In the genomic region with DNA sequence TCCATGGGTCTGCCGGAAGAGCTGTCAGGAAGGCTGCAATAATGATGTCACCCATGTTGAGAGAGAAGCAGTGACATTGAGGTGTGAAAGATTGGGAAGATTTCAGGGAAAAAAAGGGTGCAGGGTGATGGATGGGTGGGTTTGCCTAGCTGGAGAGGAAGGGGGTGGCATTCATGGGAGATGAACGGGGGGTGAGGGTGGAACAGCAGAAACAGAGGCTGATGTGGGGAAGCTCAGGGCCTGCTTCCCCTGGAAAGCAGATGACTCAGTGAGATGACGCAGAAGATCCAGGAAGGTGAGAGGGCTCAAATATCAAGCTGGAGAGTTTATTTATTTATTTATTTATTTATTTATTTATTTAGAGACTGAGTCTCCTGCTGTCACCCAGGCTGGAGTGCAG, we compare ENCODE assay signal across 28 cellular contexts. TPM values are rescaled to one million over a fixed set of nuclear protein-coding genes. Genes with fewer than 3 reads are reported as not detected.
DNase-seq lines count a peak whose midpoint lies in the region; ATAC-seq, FAIRE-seq and TF ChIP-seq lines count a peak whose summit lies in the region.
"Had no signal": no experiment of that assay in that cellular context is flagged by ENCODE, and none has a peak within 500 bp of the region (broad histone marks: within the 10 kb centered on the region; RNA-seq: fewer than 3 reads in every experiment).

No MANE protein-coding gene starts in this region.

- H2BK15ac ChIP-seq in IMR-90 (ENCODE audit: low read depth, low read length), result no peak overlapping the region

- H2AK5ac ChIP-seq in IMR-90 (ENCODE audit: low read depth, low read length), result no peak overlapping the region

- TF ChIP-seq POLR2A in IMR-90 (IDR thresholded peaks at IDR 0.05; ENCODE audit: low read depth, low read length) (no peak), K562 (conservative IDR thresholded peaks at IDR 0.05) (no peak), Peyer's patch (IDR thresholded peaks at IDR 0.05) (no peak)

- no peak overlapping the region for H2BK20ac ChIP-seq in IMR-90 (ENCODE audit: low read depth, low read length)

- H3K79me2 ChIP-seq in K562 (ENCODE audit: control insufficient read depth, insufficient read depth, low read length), result no peaks in the 10 kb centered on the region

- ATAC-seq in IMR-90 (ENCODE audit: low read depth) (no peak), K562 (no peak)
- ATAC-seq: activated T-cell treated with anti-CD3 and anti-CD28 coated beads, Interleukin-2, amount 50 U/mL, for 4 hours; GM23338; Panc1; stimulated activated memory B cell treated with anti-CD40 and anti-IgM and Interleukin-4, amounts not matched to agents 10 μg/mL and 1 μg/mL and 100 μg/mL, for 72 hours; WTC11 had no signal

- DNase-seq in ELR (ENCODE audit: low read depth) (peak; percentile 71), IMR-90 (peak; percentile 9), K562 (ENCODE audit: extremely low read depth in 1 of 4, low spot score in 3 of 4) (no peak), islet precursor cell (peak; percentile 32), DMS153 (lab: John Stamatoyannopoulos, UW) (no peak), Peyer's patch (no peak)
- no peak for DNase-seq in NK-92 treated with Interleukin-12 subunit alpha and Interleukin-12 subunit beta, amount 100 ng/mL, for 24 hours (lab: John Stamatoyannopoulos, UW)
- DNase-seq: activated CD4-positive, alpha-beta T cell treated with anti-CD3 and anti-CD28 coated beads, Interleukin-2, amount 50 U/mL, for 1 hour; activated gamma-delta T cell treated with Interleukin-2 at 50 U/mL for 16 hours; activated T-cell treated with anti-CD3 and anti-CD28 coated beads, Interleukin-2, amount 50 U/mL, for 4 hours; DMS79; dorsolateral prefrontal cortex; esophagus squamous epithelium; HFFc6; KG1; MM.1S; NCI-H1105 treated with DMSO at 0.1 percent for 48 hours; NCI-H187 treated with DMSO at 0.1 percent for 48 hours; NCI-H2227 treated with DMSO at 0.1 percent for 48 hours; NCI-H69; nephron progenitor cell had no signal

- no peak overlapping the region for H2AFZ ChIP-seq in IMR-90 (replicated peaks; ENCODE audit: low read length, poor library complexity)
- no peak overlapping the region for H2AFZ ChIP-seq in K562 (ENCODE audit: low read depth, low read length)
- H2AFZ ChIP-seq: GM23338 had no signal

- H3K27me3 ChIP-seq in IMR-90 (ENCODE audit: control insufficient read depth, insufficient read depth, low read length) (peaks cover 29% of the 10 kb centered on the region), K562 (ENCODE audit: control insufficient read depth in 2 of 2, insufficient read depth in 2 of 2, low read length in 2 of 2) (peaks cover 4 to 12% of the 10 kb centered on the region in 2 experiments; a peak in 4 of 5 replicates), Peyer's patch (no peaks in the 10 kb centered on the region)
- H3K27me3 ChIP-seq: BLaER1 treated with 17β-estradiol and CSF1 and Interleukin-3, amounts not matched to agents 10 nM and 100 nM; esophagus squamous epithelium had no signal

- no peak overlapping the region for H3K9ac ChIP-seq in IMR-90 (ENCODE audit: low read depth, low read length)
- H3K9ac ChIP-seq in K562 (ENCODE audit: insufficient read depth in 1 of 2, low read depth in 2 of 2, low read length in 2 of 2), result no peak overlapping the region
- H3K9ac ChIP-seq: BLaER1 treated with 17β-estradiol and CSF1 and Interleukin-3, amounts not matched to agents 10 nM and 100 nM had no signal

- no peak overlapping the region for H4K91ac ChIP-seq in IMR-90 (ENCODE audit: insufficient read depth, low read depth, low read length)

- no peak overlapping the region for H3K27ac ChIP-seq in IMR-90 (ENCODE audit: insufficient read depth, low read length)
- no peak overlapping the region for H3K27ac ChIP-seq in K562 (ENCODE audit: extremely low read depth, low read depth, low read length)
- peak overlapping the region in 2 of 4 donors; percentile 44 to 55 for H3K27ac ChIP-seq in Peyer's patch
- H3K27ac ChIP-seq: BLaER1 treated with 17β-estradiol and CSF1 and Interleukin-3, amounts not matched to agents 10 nM and 100 nM; dorsolateral prefrontal cortex; esophagus squamous epithelium had no signal

- CTCF ChIA-PET in IMR-90 (lab: Yijun Ruan, JAX) (interaction anchor here (0.5 to 1.5 kb wide), 2 partner anchors 110 to 261 kb away, joined by 3 to 4 read pairs; no protein-coding TSS in a partner anchor), K562 (lab: Yijun Ruan, JAX; ENCODE audit: low intra/inter-chr PET ratio) (no interaction called here)

- no peak overlapping the region for H2AK9ac ChIP-seq in IMR-90 (replicated peaks; ENCODE audit: low read depth, low read length, poor library complexity)

- no peak overlapping the region for H4K8ac ChIP-seq in IMR-90 (ENCODE audit: low read depth in 2 of 2, low read length in 2 of 2)

- H3K4me2 ChIP-seq in IMR-90 (ENCODE audit: low read depth, low read length), result no peak overlapping the region
- no peak overlapping the region for H3K4me2 ChIP-seq in K562 (ENCODE audit: insufficient read depth, low read length)
- H3K4me2 ChIP-seq: BLaER1 treated with 17β-estradiol and CSF1 and Interleukin-3, amounts not matched to agents 10 nM and 100 nM; GM23338 had no signal

- H3K56ac ChIP-seq in IMR-90 (ENCODE audit: extremely low read depth, insufficient read depth, low read length), result no peak overlapping the region

- POLR2A ChIA-PET in IMR-90 (lab: Charles Lee; ENCODE audit: unreplicated experiment) (no interaction called here), K562 (lab: Yijun Ruan, JAX) (interaction anchor here (0.6 to 1.3 kb wide), 5 partner anchors 10 to 310 kb away, joined by 3 read pairs; no protein-coding TSS in a partner anchor)

- H3K23ac ChIP-seq in IMR-90 (ENCODE audit: low read depth, low read length), result no peak overlapping the region

- H2BK120ac ChIP-seq in IMR-90 (ENCODE audit: low read depth, low read length), result no peak overlapping the region

- TF ChIP-seq CTCF in IMR-90 (conservative IDR thresholded peaks at IDR 0.05; ENCODE audit: low read depth, low read length) (no peak), K562 (IDR thresholded peaks at IDR 0.05 in 2 of 3, conservative IDR thresholded peaks at IDR 0.05 in 1 of 3; ENCODE audit: insufficient read depth in 2 of 3, low read depth in 1 of 3, low read length in 3 of 3) (no peak), Peyer's patch (IDR thresholded peaks at IDR 0.05) (no peak)

- no peaks in the 10 kb centered on the region for H3K79me1 ChIP-seq in IMR-90 (ENCODE audit: low read depth in 1 of 2, low read length in 2 of 2)

- H3K9me1 ChIP-seq in IMR-90 (ENCODE audit: insufficient read depth, low read length), result no peaks in the 10 kb centered on the region
- no peaks in the 10 kb centered on the region for H3K9me1 ChIP-seq in K562 (ENCODE audit: control insufficient read depth, insufficient read depth, low read length)

- in situ Hi-C loops in IMR-90 (cut with MboI; ENCODE audit: low sequenced_read_pairs) (loop anchor here (5.0 kb wide), 1 partner anchor 106 kb away; no protein-coding TSS in a partner anchor), K562 (cut with MboI) (loop anchor here (5.0 kb wide), 1 partner anchor 106 kb away; no protein-coding TSS in a partner anchor)

- H3K4ac ChIP-seq in IMR-90 (ENCODE audit: low read depth, low read length), result no peak overlapping the region

- no peak for FAIRE-seq in K562 (lab: Jason Lieb, UNC)
- FAIRE-seq: endometrium, frontal cortex had no signal

- no peak overlapping the region for H3K4me3 ChIP-seq in IMR-90 (ENCODE audit: insufficient read depth, low read depth, low read length)
- no peak overlapping the region for H3K4me3 ChIP-seq in K562
- H3K4me3 ChIP-seq in Peyer's patch, result no peak overlapping the region
- H3K4me3 ChIP-seq: BLaER1 treated with 17β-estradiol and CSF1 and Interleukin-3, amounts not matched to agents 10 nM and 100 nM; dorsolateral prefrontal cortex; esophagus squamous epithelium; GM23338 had no signal

- no peak overlapping the region for H3K18ac ChIP-seq in IMR-90 (ENCODE audit: low read depth, low read length)

- dilution Hi-C loops in IMR-90 (cut with HindIII; ENCODE audit: low sequenced_read_pairs, unreplicated experiment), result no loop called here

- no peak overlapping the region for H4K5ac ChIP-seq in IMR-90 (ENCODE audit: low read depth, low read length)

- H3K36me3 ChIP-seq in IMR-90 (ENCODE audit: control insufficient read depth, insufficient read depth, low read length), result no peaks in the 10 kb centered on the region
- H3K36me3 ChIP-seq in K562 (ENCODE audit: control insufficient read depth, insufficient read depth, low read length), result no peaks in the 10 kb centered on the region
- no peaks in the 10 kb centered on the region for H3K36me3 ChIP-seq in Peyer's patch
- H3K36me3 ChIP-seq: BLaER1 treated with 17β-estradiol and CSF1 and Interleukin-3, amounts not matched to agents 10 nM and 100 nM; esophagus squamous epithelium had no signal

- TF ChIP-seq EP300 in K562 (IDR thresholded peaks at IDR 0.05; ENCODE audit: low read length), result no peak

- H3K14ac ChIP-seq in IMR-90 (replicated peaks; ENCODE audit: low read depth, low read length), result no peak overlapping the region

- no TSS peak for BruUV-seq in IMR-90 (replicated peaks; lab: Mats Ljungman, UMichigan)
- no TSS peak for BruUV-seq in K562 (replicated peaks; lab: Mats Ljungman, UMichigan)

- H2BK5ac ChIP-seq in IMR-90 (ENCODE audit: low read depth, low read length, poor library complexity, severe bottlenecking), result no peak overlapping the region

- intact Hi-C loops in IMR-90 (cut with micrococcal nuclease), result no loop called here
- intact Hi-C loops in K562 (cut with micrococcal nuclease), result no loop called here

- H3K4me1 ChIP-seq in IMR-90 (ENCODE audit: control insufficient read depth, insufficient read depth, low read length) (no peaks in the 10 kb centered on the region), K562 (replicated peaks in 1 of 2; ENCODE audit: control insufficient read depth in 2 of 2, insufficient read depth in 2 of 2, low read length in 2 of 2) (no peaks in the 10 kb centered on the region), Peyer's patch (peaks cover 0 to 55% (median 5%) of the 10 kb centered on the region in 4 donors)
- H3K4me1 ChIP-seq: BLaER1 treated with 17β-estradiol and CSF1 and Interleukin-3, amounts not matched to agents 10 nM and 100 nM; esophagus squamous epithelium had no signal

- H3K9me3 ChIP-seq in IMR-90 (ENCODE audit: control insufficient read depth, insufficient read depth, low read length) (no peaks in the 10 kb centered on the region; the same call in 1 of the 2 replicates), K562 (replicated peaks; ENCODE audit: control insufficient read depth, insufficient read depth, low read depth, low read length) (no peaks in the 10 kb centered on the region), Peyer's patch (no peaks in the 10 kb centered on the region)
- H3K9me3 ChIP-seq: BLaER1 treated with 17β-estradiol and CSF1 and Interleukin-3, amounts not matched to agents 10 nM and 100 nM; esophagus squamous epithelium had no signal

- WGBS in IMR-90 (ENCODE audit: extremely low coverage in 2 of 2, insufficient read length in 1 of 2), 2 experiments, result no CpG with 5 or more reads among the region's 3 CpGs
- WGBS in K562 (ENCODE audit: insufficient coverage, low coverage, missing lambda C conversion rate), result 42% methylated on average over 2 of the region's 3 CpGs

- no peak for TF ChIP-seq RAD21 in IMR-90 (IDR thresholded peaks at IDR 0.05; ENCODE audit: low read length)
- no peak for TF ChIP-seq RAD21 in K562 (CRISPR knock-in tag; conservative IDR thresholded peaks at IDR 0.05 in 1 of 2, IDR thresholded peaks at IDR 0.05 in 1 of 2)

- no peaks in the 10 kb centered on the region for H4K20me1 ChIP-seq in IMR-90 (ENCODE audit: insufficient read depth, low read length)
- H4K20me1 ChIP-seq in K562 (replicated peaks; ENCODE audit: control insufficient read depth, insufficient read depth, low read length), result no peaks in the 10 kb centered on the region; the same call in 1 of the 2 replicates
- H4K20me1 ChIP-seq: BLaER1 treated with 17β-estradiol and CSF1 and Interleukin-3, amounts not matched to agents 10 nM and 100 nM had no signal

RNA-seq across cellular contexts. Expression of a gene that starts 19.8 kb away (rescaled TPM):
- 12.2 and 23.6 TPM in 2 replicates for total RNA-seq in IMR-90 (2012; rRNA removed)
- polyA plus RNA-seq in IMR-90 (2012; rRNA removed), result 10.0 and 13.5 TPM in 2 replicates
- 2.5 and 3.2 TPM in 2 replicates for polyA plus RNA-seq in IMR-90 (2012; cell fraction: cytosol; rRNA removed)
- polyA plus RNA-seq in IMR-90 (2012; cell fraction: nucleus; rRNA removed; ENCODE audit: low replicate concordance), result 5.7 and 23.7 TPM in 2 replicates
- total RNA-seq in K562 (2011; cell fraction: chromatin; rRNA removed; ENCODE audit: low replicate concordance), result 54.9 and 123 TPM in 2 replicates
- total RNA-seq in K562 (2011; cell fraction: nucleolus; rRNA removed), result 23.8 and 30.0 TPM in 2 replicates
- total RNA-seq in K562 (2011; cell fraction: nucleoplasm; rRNA removed), result 48.5 and 72.4 TPM in 2 replicates
- total RNA-seq in K562 (2014; rRNA removed), result 16.8 and 17.1 TPM in 2 replicates
- total RNA-seq in K562 (2014; rRNA removed; fragmentation: Illumina TruSeq; extraction: Trizol), result 37.7 and 48.0 TPM in 2 replicates
- 30.8 and 34.0 TPM in 2 replicates for total RNA-seq in K562 (2015; rRNA removed; fragmentation: Illumina TruSeq; extraction: Trizol)
- total RNA-seq in K562 (2021), result 56.6 and 61.7 TPM in 2 replicates
- polyA plus RNA-seq in K562 (2011; rRNA removed), result 51.5 and 59.1 TPM in 2 replicates
- polyA plus RNA-seq in K562 (2011; cell fraction: cytosol; rRNA removed), result 13.6 and 22.2 TPM in 2 replicates
- 19.4 and 22.1 TPM in 2 replicates for polyA plus RNA-seq in K562 (2011; cell fraction: nucleus; rRNA removed)
- polyA plus RNA-seq in K562 (2012), result 26.6 and 30.9 TPM in 2 replicates
- 45.4 and 53.2 TPM in 2 replicates for polyA plus RNA-seq in K562 (2014; fragmentation: Illumina TruSeq; extraction: Trizol)
- polyA plus RNA-seq in K562 (2014; fragmentation: Nextera tagmentation; extraction: Ambion mirVana), result 10 to 100 TPM; 18.0 to 21.4 TPM
- 24.1 and 25.4 TPM in 2 replicates for polyA plus RNA-seq in K562 (2014; rRNA removed)
- polyA minus RNA-seq in K562 (2011; rRNA and poly(A)+ RNA removed), result 106 and 117 TPM in 2 replicates
- 41.6 and 62.7 TPM in 2 replicates for polyA minus RNA-seq in K562 (2011; cell fraction: cytosol; rRNA and poly(A)+ RNA removed)
- 31.2 and 42.7 TPM in 2 replicates for polyA minus RNA-seq in K562 (2011; cell fraction: nucleus; rRNA and poly(A)+ RNA removed)
- total RNA-seq in Peyer's patch, result 100 to 1,000 TPM in 1 of 4 donors, 10 to 100 TPM in 3; 41.9 to 193 (median 56.7) TPM

Comparison
In these comparisons a context has a peak if more than half of its experiments do, and no peak if none do; other contexts are left out.
1. DNase-seq: peak in ELR (single experiment), IMR-90 (single experiment) and islet precursor cell (single experiment); none in K562 (0 of 4), DMS153 (single experiment), NK-92 treated with Interleukin-12 subunit alpha and Interleukin-12 subunit beta, amount 100 ng/mL, for 24 hours (single experiment) and Peyer's patch (0 of 3).